9 cellular contexts compared by ENCODE assay signal in the genomic region with DNA sequence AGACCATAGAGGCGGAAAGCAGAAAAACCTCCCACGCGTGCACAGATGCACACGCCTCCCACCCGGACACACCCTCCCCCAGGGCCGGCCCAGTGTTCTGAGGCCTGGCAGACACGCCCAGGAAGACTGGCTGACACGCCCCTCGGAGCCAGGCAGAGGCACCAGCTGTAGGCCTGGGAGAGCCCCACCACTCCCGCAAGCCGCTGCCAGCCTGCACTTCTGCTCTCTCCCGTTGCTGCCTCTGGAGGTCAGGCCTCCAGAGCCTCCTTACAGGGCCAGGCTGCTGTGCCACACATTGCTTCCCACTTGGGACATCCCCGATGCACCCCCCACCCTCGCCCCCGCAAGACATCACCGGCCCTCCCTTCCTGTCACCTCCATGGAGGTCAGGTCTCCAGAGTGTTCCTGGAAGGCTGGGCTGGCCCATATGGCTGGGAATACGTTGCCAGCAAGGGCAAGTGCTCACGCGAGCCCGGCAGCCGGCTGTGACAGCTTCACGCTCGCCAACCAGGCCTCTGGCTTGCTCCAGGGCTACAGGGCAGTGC. TPM values are rescaled to one million over a fixed set of nuclear protein-coding genes. Genes with fewer than 3 reads are reported as not detected.
DNase-seq lines count a peak whose midpoint lies in the region; ATAC-seq and TF ChIP-seq lines count a peak whose summit lies in the region.
"Had no signal": no experiment of that assay in that cellular context is flagged by ENCODE, and none has a peak within 500 bp of the region (broad histone marks: within the 10 kb centered on the region; RNA-seq: fewer than 3 reads in every experiment).

No MANE protein-coding gene starts in this region.

- 44 to 62% (median 52%) methylated on average over 4 to 23 of the region's 23 CpGs for whole genome bisulfite sequencing in adrenal gland, 4 donors
- WGBS in lower leg skin, 2 donors: 16 to 18% methylated on average over 3 to 11 of the region's 23 CpGs

- TF ChIP-seq POLR2A in adrenal gland (IDR thresholded peaks at IDR 0.05): no peak
- no peak for TF ChIP-seq POLR2A in lower leg skin (IDR thresholded peaks at IDR 0.05)

- no peaks in the 10 kb centered on the region for H3K9me3 ChIP-seq in adrenal gland (replicated peaks in 1 of 3)
- H3K9me3 ChIP-seq: tibial artery had no signal

- H3K27me3 ChIP-seq in adrenal gland: no peaks in the 10 kb centered on the region

- H3K36me3 ChIP-seq in adrenal gland (replicated peaks in 1 of 2): no peaks in the 10 kb centered on the region

- intact Hi-C loops in adrenal gland (cut with DNase I) (no loop called here), lower leg skin (cut with DNase I; ENCODE audit: low total_unique reads) (no loop called here)

- TF ChIP-seq CTCF in adrenal gland (IDR thresholded peaks at IDR 0.05) (no peak), lower leg skin (IDR thresholded peaks at IDR 0.05) (no peak)

- H3K27ac ChIP-seq in adrenal gland: no peak overlapping the region
- H3K27ac ChIP-seq: tibial artery had no signal

- peaks cover 0 to 6% of the 10 kb centered on the region in 2 donors for H3K4me1 ChIP-seq in adrenal gland (replicated peaks in 1 of 2)

- no peak for ATAC-seq in HG02970 (IDR thresholded peaks at IDR 0.05; ENCODE audit: low FRiP score, unreplicated experiment)

- no peak overlapping the region for H3K4me3 ChIP-seq in adrenal gland
- no peak overlapping the region for H3K4me3 ChIP-seq in lower leg skin (ENCODE audit: low read depth, poor library complexity, severe bottlenecking)
- H3K4me3 ChIP-seq: tibial artery had no signal

- DNase-seq in NCI-H2081 (lab: John Stamatoyannopoulos, UW) (peak; percentile 42 to 46), NCI-H2081 treated with DMSO at 0.1 percent for 48 hours (lab: John Stamatoyannopoulos, UW) (no peak), T-helper 2 cell (peak; percentile 31 to 69 (median 45)), adrenal gland (peak; percentile 23 to 84 (median 31)), lower leg skin (ENCODE audit: low spot score in 2 of 2) (peak; percentile 68 to 93), midbrain (lab: John Stamatoyannopoulos, UW) (no peak)
- peak; percentile 3 to 18 for DNase-seq in stimulated activated CD8-positive, alpha-beta memory T cell treated with anti-CD3 and anti-CD28 coated beads, Interleukin-7, amount 100 ng/mL, for 1 hour (ENCODE audit: low read depth in 2 of 2)

RNA-seq across cellular contexts. Expression of a gene that starts 40.4 kb away (rescaled TPM):
- 10 to 100 TPM in 1 of 8 donors, 1 to 10 TPM in 7; 2.5 to 35.2 (median 7.9) TPM for total RNA-seq in adrenal gland
- 10 to 100 TPM in 1 of 3 donors, 1 to 10 TPM in 2; 3.1 to 10.2 (median 3.6) TPM for polyA plus RNA-seq in adrenal gland
- total RNA-seq in lower leg skin: 100 to 1,000 TPM; 140 to 210 (median 169) TPM

Comparison
In these comparisons a context has a peak if more than half of its experiments do, and no peak if none do; other contexts are left out.
1. DNase-seq: peak in NCI-H2081 (2 of 2), T-helper 2 cell (5 of 5), adrenal gland (7 of 7), lower leg skin (2 of 2) and stimulated activated CD8-positive, alpha-beta memory T cell treated with anti-CD3 and anti-CD28 coated beads, Interleukin-7, amount 100 ng/mL, for 1 hour (2 of 2); none in NCI-H2081 treated with DMSO at 0.1 percent for 48 hours (single experiment) and midbrain (single experiment).